In the genomic region with DNA sequence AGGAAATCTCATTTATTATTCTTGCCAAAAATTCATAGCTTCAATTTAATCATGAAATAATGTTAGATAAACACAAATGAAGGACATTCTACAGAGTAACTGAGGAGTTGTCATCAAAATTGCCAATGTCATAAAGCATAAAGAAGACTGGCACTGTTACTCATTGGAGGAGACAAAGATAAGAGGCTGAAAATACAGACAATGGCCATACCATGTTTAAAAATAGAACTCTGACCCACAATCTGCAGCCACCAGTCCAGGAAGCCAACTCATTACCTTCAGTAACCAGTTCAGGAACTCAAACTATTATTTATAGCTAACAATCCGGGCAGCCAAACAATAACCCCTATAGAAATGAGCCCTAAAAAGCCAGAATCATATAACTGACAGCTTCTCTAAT, we compare ENCODE assay signal across 27 cellular contexts.
"Had no signal": no experiment of that assay in that cellular context is flagged by ENCODE, and none has a peak within 500 bp of the region (broad histone marks: within the 10 kb centered on the region; RNA-seq: fewer than 3 reads in every experiment).

No MANE protein-coding gene starts in this region.

- H3K9me3 ChIP-seq: sigmoid colon, uterus had no signal

- H3K27me3 ChIP-seq: brain microvascular endothelial cell, sigmoid colon, uterus had no signal

- ATAC-seq: activated CD4-positive, CD25-positive, alpha-beta regulatory T cell treated with anti-CD3 and anti-CD28 coated beads, Interleukin-2, amount 50 U/mL, for 24 hours; activated T-helper 17 cell treated with anti-CD3 and anti-CD28 coated beads, Interleukin-2, amount 50 U/mL, for 72 hours; esophagus mucosa; naive thymus-derived CD8-positive, alpha-beta T cell; stimulated activated memory B cell treated with anti-CD40 and anti-IgM and Interleukin-4, amounts not matched to agents 10 μg/mL and 1 μg/mL and 100 μg/mL, for 72 hours; stimulated activated naive CD8-positive, alpha-beta T cell treated with anti-CD3 and anti-CD28 coated beads, Interleukin-15, amount 100 ng/mL, for 72 hours had no signal

- H3K4me3 ChIP-seq: sigmoid colon, smooth muscle cell, uterus had no signal

- H3K4me1 ChIP-seq: uterus had no signal

- DNase-seq: activated CD4-positive, alpha-beta memory T cell treated with anti-CD3 and anti-CD28 coated beads, Interleukin-2, amount 10 ng/mL, durations not matched to agents 7 days and 5 days; activated CD4-positive, alpha-beta T cell treated with anti-CD3 and anti-CD28 coated beads for 48 hours; activated CD8-positive, alpha-beta memory T cell treated with anti-CD3 and anti-CD28 coated beads, Interleukin-2, amount 50 U/mL, for 48 hours; activated gamma-delta T cell treated with Interleukin-2 at 50 U/mL for 16 hours; activated naive CD4-positive, alpha-beta T cell treated with anti-CD3 and anti-CD28 coated beads, Interleukin-2, amount 50 U/mL, for 16 hours; activated T-cell treated with anti-CD3 and anti-CD28 coated beads, Interleukin-2, amount 50 U/mL, for 24 hours; amniotic stem cell; brain microvascular endothelial cell; central memory CD4-positive, alpha-beta T cell; foreskin fibroblast; mammary epithelial cell; midbrain; naive thymus-derived CD8-positive, alpha-beta T cell; sigmoid colon; stimulated activated CD4-positive, alpha-beta T cell treated with anti-CD3 and anti-CD28 coated beads, Interleukin-1b, Interleukin-23, amount 100 ng/mL, for 48 hours; stimulated activated CD4-positive, alpha-beta T cell treated with anti-CD3 and anti-CD28 coated beads, Interleukin-4, amount 100 ng/mL, for 4 hours; stimulated activated CD8-positive, alpha-beta memory T cell treated with anti-CD3 and anti-CD28 coated beads, Interleukin-4, amount 100 ng/mL, for 48 hours; stimulated activated naive CD8-positive, alpha-beta T cell treated with anti-CD3 and anti-CD28 coated beads, Interleukin-15, amount 100 ng/mL, for 72 hours; substantia nigra; T-helper 9 cell; uterus; WERI-Rb-1 had no signal

- H3K36me3 ChIP-seq: brain microvascular endothelial cell, sigmoid colon, uterus, WERI-Rb-1 had no signal

- H3K27ac ChIP-seq: brain microvascular endothelial cell, sigmoid colon, uterus, WERI-Rb-1 had no signal

- H3K4me2 ChIP-seq: smooth muscle cell had no signal
